In genomic region chr2:135985826-135986393, GRCh38 we compare ENCODE assay signal across 1 cellular context.
TF ChIP-seq lines count a peak whose summit lies in the region.

No MANE protein-coding gene starts in this region.

TF ChIP-seq in GM12878, 131 proteins besides CTCF, POLR2A, EP300 and RAD21 (continued from another document):
- TF ChIP-seq HDAC2 (IDR thresholded peaks at IDR 0.05) = no peak
- TF ChIP-seq NR2F1 (conservative IDR thresholded peaks at IDR 0.05) = no peak
- TF ChIP-seq MYC (IDR thresholded peaks at IDR 0.05; ENCODE audit: insufficient read depth, insufficient read length, insufficient replicate concordance, low read length, severe bottlenecking) = no peak
- peak; percentile 72 for TF ChIP-seq DPF2 (IDR thresholded peaks at IDR 0.05)
- no peak for TF ChIP-seq EZH2 (IDR thresholded peaks at IDR 0.05; ENCODE audit: borderline replicate concordance, control insufficient read depth, low read depth, low read length)
- TF ChIP-seq ZBTB40 (IDR thresholded peaks at IDR 0.05; ENCODE audit: borderline replicate concordance) = no peak
- TF ChIP-seq HDGF (IDR thresholded peaks at IDR 0.05) = peak; percentile 40; the same call in 1 of the 2 replicates
- no peak for TF ChIP-seq HDAC6 (IDR thresholded peaks at IDR 0.05; ENCODE audit: unreplicated experiment)
- TF ChIP-seq IRF4 (IDR thresholded peaks at IDR 0.05; ENCODE audit: low read depth, low read length) = peak; percentile 37; the same call in 1 of the 2 replicates
- peak; percentile 79 for TF ChIP-seq CREB1 (IDR thresholded peaks at IDR 0.05; ENCODE audit: low read depth)
- no peak for TF ChIP-seq KAT2A (conservative IDR thresholded peaks at IDR 0.05; ENCODE audit: control insufficient read depth, low read depth, low read length)
- no peak for TF ChIP-seq TBL1XR1 (IDR thresholded peaks at IDR 0.05; ENCODE audit: low read depth, low read length)
- TF ChIP-seq MLLT1 (IDR thresholded peaks at IDR 0.05) = peak; percentile 70; the same call in 1 of the 2 replicates
- TF ChIP-seq ATF3 (IDR thresholded peaks at IDR 0.05; ENCODE audit: borderline replicate concordance, extremely low read depth, low read depth, low read length) = no peak
- no peak for TF ChIP-seq MXI1 (IDR thresholded peaks at IDR 0.05; ENCODE audit: low read depth, low read length)
- TF ChIP-seq SREBF2 (IDR thresholded peaks at IDR 0.05; ENCODE audit: low read length) = no peak
- no peak for TF ChIP-seq YBX1 (IDR thresholded peaks at IDR 0.05)
- no peak; the same call in 1 of the 2 replicates for TF ChIP-seq BACH1 (IDR thresholded peaks at IDR 0.05; ENCODE audit: borderline replicate concordance)
- TF ChIP-seq FOXK2 (IDR thresholded peaks at IDR 0.05) = no peak
- no peak for TF ChIP-seq ESRRA (IDR thresholded peaks at IDR 0.05; ENCODE audit: low read length)
- no peak for TF ChIP-seq RFX5 (IDR thresholded peaks at IDR 0.05; ENCODE audit: low read depth, low read length)
- peak; percentile 64 for TF ChIP-seq MTA2 (IDR thresholded peaks at IDR 0.05; ENCODE audit: low read depth)
- 0 out of 2 replicates have a peak, but pooled peaks have one; percentile 21 for TF ChIP-seq ZNF24 (IDR thresholded peaks at IDR 0.05)
- TF ChIP-seq IKZF2 (IDR thresholded peaks at IDR 0.05) = peak in 1 of 2 experiments; percentile 38; a peak in 3 of 4 replicates
- no peak; the same call in 1 of the 2 replicates for TF ChIP-seq FOXM1 (IDR thresholded peaks at IDR 0.05; ENCODE audit: low read depth, low read length)
- 0 out of 2 replicates have a peak, but pooled peaks have one; percentile 2 for TF ChIP-seq TAF1 (IDR thresholded peaks at IDR 0.05; ENCODE audit: borderline replicate concordance, low read depth, low read length)
- TF ChIP-seq MEF2A (IDR thresholded peaks at IDR 0.05; ENCODE audit: insufficient read depth, low read depth, low read length) = no peak
- TF ChIP-seq ZBED1 (IDR thresholded peaks at IDR 0.05; ENCODE audit: borderline replicate concordance) = no peak
- TF ChIP-seq E2F4 (IDR thresholded peaks at IDR 0.05; ENCODE audit: low read depth, low read length) = peak; percentile 71; the same call in 1 of the 2 replicates
- TF ChIP-seq CEBPB (IDR thresholded peaks at IDR 0.05; ENCODE audit: borderline replicate concordance in 1 of 2, low read depth in 2 of 2, low read length in 2 of 2) = no peak
- TF ChIP-seq TARDBP (IDR thresholded peaks at IDR 0.05; ENCODE audit: borderline replicate concordance) = no peak
- 0 out of 2 replicates have a peak, but pooled peaks have one; percentile 49 for TF ChIP-seq SMARCA5 (IDR thresholded peaks at IDR 0.05)
- TF ChIP-seq IRF3 (IDR thresholded peaks at IDR 0.05) = no peak
- TF ChIP-seq MTA3 (IDR thresholded peaks at IDR 0.05; ENCODE audit: borderline replicate concordance, low read length) = no peak
- no peak for TF ChIP-seq ASH2L (IDR thresholded peaks at IDR 0.05; ENCODE audit: borderline replicate concordance, low read depth)
- peak; percentile 77; the same call in 1 of the 2 replicates for TF ChIP-seq CREM (IDR thresholded peaks at IDR 0.05; ENCODE audit: low read depth)
- no peak for TF ChIP-seq BRCA1 (IDR thresholded peaks at IDR 0.05; ENCODE audit: low read depth, low read length)
- TF ChIP-seq ZBTB11 (CRISPR knock-in tag; IDR thresholded peaks at IDR 0.05) = no peak
